In the genomic region with DNA sequence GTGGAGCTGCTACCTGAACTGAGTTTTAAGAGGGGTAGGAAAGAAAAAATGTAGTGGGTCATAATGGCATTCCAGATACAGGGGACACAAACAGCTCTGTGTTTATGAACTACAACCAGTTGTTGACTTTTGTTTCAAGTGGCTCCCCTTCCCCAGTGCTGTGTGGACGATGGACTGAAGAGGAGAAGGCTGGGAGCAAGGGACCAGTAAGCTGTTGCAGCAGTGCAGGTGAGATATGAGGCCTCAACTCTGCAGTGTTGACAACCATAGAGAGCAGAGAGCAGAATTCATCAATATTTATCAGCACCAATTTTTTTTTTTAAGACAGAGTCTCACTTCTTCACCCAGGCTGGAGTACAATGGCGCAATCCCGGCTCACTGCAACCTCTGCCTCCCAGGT, we compare ENCODE assay signal across 29 cellular contexts.
"Had no signal": no experiment of that assay in that cellular context is flagged by ENCODE, and none has a peak within 500 bp of the region (broad histone marks: within the 10 kb centered on the region; RNA-seq: fewer than 3 reads in every experiment).

No MANE protein-coding gene starts in this region.

- H3K9me3 ChIP-seq: ascending aorta, breast epithelium, colonic mucosa, gastrocnemius medialis, heart left ventricle had no signal

- H3K4me1 Mint-ChIP-seq: activated CD8-positive, alpha-beta memory T cell treated with anti-CD3 and anti-CD28 coated beads, Interleukin-2, amount 10 ng/mL, durations not matched to agents 7 days and 5 days; activated naive CD8-positive, alpha-beta T cell treated with anti-CD3 and anti-CD28 coated beads, Interleukin-2, amount 10 ng/mL, durations not matched to agents 7 days and 5 days; endodermal cell had no signal

- H3K36me3 ChIP-seq: ascending aorta, breast epithelium, cardiac muscle cell, colonic mucosa, gastrocnemius medialis had no signal

- ATAC-seq: activated CD4-positive, alpha-beta T cell treated with anti-CD3 and anti-CD28 coated beads for 36 hours; activated CD8-positive, alpha-beta memory T cell treated with anti-CD3 and anti-CD28 coated beads, Interleukin-2, amount 10 ng/mL, durations not matched to agents 7 days and 5 days; activated CD8-positive, alpha-beta T cell treated with anti-CD3 and anti-CD28 coated beads, Interleukin-2, amount 10 ng/mL, durations not matched to agents 7 days and 5 days; activated naive CD4-positive, alpha-beta T cell treated with anti-CD3 and anti-CD28 coated beads, Interleukin-2, amount 50 U/mL, for 72 hours; esophagus mucosa; foreskin keratinocyte; heart left ventricle had no signal

- H3K36me3 Mint-ChIP-seq: activated CD8-positive, alpha-beta memory T cell treated with anti-CD3 and anti-CD28 coated beads, Interleukin-2, amount 10 ng/mL, durations not matched to agents 7 days and 5 days; activated naive CD8-positive, alpha-beta T cell treated with anti-CD3 and anti-CD28 coated beads, Interleukin-2, amount 10 ng/mL, durations not matched to agents 7 days and 5 days; brain had no signal

- H3K27ac ChIP-seq: ascending aorta, breast epithelium, cardiac muscle cell, colonic mucosa, foreskin keratinocyte, gastrocnemius medialis, heart left ventricle had no signal

- H3K4me3 Mint-ChIP-seq: activated CD4-positive, alpha-beta memory T cell treated with anti-CD3 and anti-CD28 coated beads for 36 hours; activated CD4-positive, alpha-beta T cell treated with anti-CD3 and anti-CD28 coated beads for 36 hours; activated CD4-positive, alpha-beta T cell treated with anti-CD3 and anti-CD28 coated beads, Interleukin-2, amount 10 ng/mL, durations not matched to agents 24 days and 14 days; activated CD8-positive, alpha-beta memory T cell treated with anti-CD3 and anti-CD28 coated beads, Interleukin-2, amount 10 ng/mL, durations not matched to agents 7 days and 5 days; activated CD8-positive, alpha-beta T cell treated with anti-CD3 and anti-CD28 coated beads, Interleukin-2, amount 10 ng/mL, durations not matched to agents 7 days and 5 days; activated naive CD8-positive, alpha-beta T cell treated with anti-CD3 and anti-CD28 coated beads, Interleukin-2, amount 10 ng/mL, durations not matched to agents 7 days and 5 days; brain; endodermal cell had no signal

- H3K9me3 Mint-ChIP-seq: activated CD4-positive, alpha-beta memory T cell treated with anti-CD3 and anti-CD28 coated beads for 36 hours; activated CD4-positive, alpha-beta T cell treated with anti-CD3 and anti-CD28 coated beads, Interleukin-2, amount 10 ng/mL, durations not matched to agents 24 days and 14 days; activated naive CD4-positive, alpha-beta T cell treated with anti-CD3 and anti-CD28 coated beads, Interleukin-2, amount 50 U/mL, for 72 hours; activated naive CD8-positive, alpha-beta T cell treated with anti-CD3 and anti-CD28 coated beads, Interleukin-2, amount 10 ng/mL, durations not matched to agents 7 days and 5 days; brain; endodermal cell had no signal

- DNase-seq: activated CD4-positive, alpha-beta memory T cell treated with anti-CD3 and anti-CD28 coated beads for 36 hours; activated CD4-positive, alpha-beta T cell treated with anti-CD3 and anti-CD28 coated beads for 36 hours; activated CD4-positive, alpha-beta T cell treated with anti-CD3 and anti-CD28 coated beads, Interleukin-2, amount 10 ng/mL, durations not matched to agents 24 days and 14 days; activated CD4-positive, CD25-positive, alpha-beta regulatory T cell; activated CD4-positive, CD25-positive, alpha-beta regulatory T cell treated with anti-CD3 and anti-CD28 coated beads, Interleukin-2, amount 50 U/mL, for 72 hours; activated CD8-positive, alpha-beta memory T cell treated with anti-CD3 and anti-CD28 coated beads, Interleukin-2, amount 10 ng/mL, durations not matched to agents 7 days and 5 days; activated CD8-positive, alpha-beta memory T cell treated with anti-CD3 and anti-CD28 coated beads, Interleukin-2, amount 50 U/mL, for 4 hours; activated CD8-positive, alpha-beta T cell treated with anti-CD3 and anti-CD28 coated beads, Interleukin-2, amount 10 ng/mL, durations not matched to agents 7 days and 5 days; activated effector memory CD4-positive, alpha-beta T cell treated with Interleukin-2 at 50 U/mL for 16 hours; activated gamma-delta T cell treated with Interleukin-2 at 50 U/mL for 16 hours; activated naive CD4-positive, alpha-beta T cell treated with Interleukin-2 at 50 U/mL for 16 hours; activated naive CD8-positive, alpha-beta T cell treated with anti-CD3 and anti-CD28 coated beads, Interleukin-2, amount 10 ng/mL, durations not matched to agents 7 days and 5 days; activated T-cell treated with anti-CD3 and anti-CD28 coated beads, Interleukin-2, amount 50 U/mL, for 1 hour; central memory CD4-positive, alpha-beta T cell; cerebellar nuclear complex; colonic mucosa; effector memory CD4-positive, alpha-beta T cell; endodermal cell; foreskin keratinocyte; gastrocnemius medialis; glutamatergic neuron; heart left ventricle; T-helper 2 cell had no signal

- H3K4me3 ChIP-seq: ascending aorta, breast epithelium, cardiac muscle cell, colonic mucosa, gastrocnemius medialis, heart left ventricle had no signal

- H3K27me3 ChIP-seq: ascending aorta, breast epithelium, cardiac muscle cell, colonic mucosa, gastrocnemius medialis, heart left ventricle had no signal

- H3K27ac Mint-ChIP-seq: activated CD4-positive, alpha-beta memory T cell treated with anti-CD3 and anti-CD28 coated beads for 36 hours; activated CD4-positive, alpha-beta T cell treated with anti-CD3 and anti-CD28 coated beads for 36 hours; activated CD4-positive, alpha-beta T cell treated with anti-CD3 and anti-CD28 coated beads, Interleukin-2, amount 10 ng/mL, durations not matched to agents 24 days and 14 days; activated CD8-positive, alpha-beta memory T cell treated with anti-CD3 and anti-CD28 coated beads, Interleukin-2, amount 10 ng/mL, durations not matched to agents 7 days and 5 days; activated CD8-positive, alpha-beta T cell treated with anti-CD3 and anti-CD28 coated beads, Interleukin-2, amount 10 ng/mL, durations not matched to agents 7 days and 5 days; activated naive CD8-positive, alpha-beta T cell treated with anti-CD3 and anti-CD28 coated beads, Interleukin-2, amount 10 ng/mL, durations not matched to agents 7 days and 5 days; brain; endodermal cell had no signal

- H3K4me1 ChIP-seq: ascending aorta, breast epithelium, colonic mucosa, foreskin keratinocyte, gastrocnemius medialis, heart left ventricle had no signal

- H3K27me3 Mint-ChIP-seq: activated CD4-positive, alpha-beta T cell treated with anti-CD3 and anti-CD28 coated beads for 36 hours; activated CD4-positive, alpha-beta T cell treated with anti-CD3 and anti-CD28 coated beads, Interleukin-2, amount 10 ng/mL, durations not matched to agents 24 days and 14 days; brain had no signal
